ENCODE assay signal across 23 cellular contexts in the genomic region with DNA sequence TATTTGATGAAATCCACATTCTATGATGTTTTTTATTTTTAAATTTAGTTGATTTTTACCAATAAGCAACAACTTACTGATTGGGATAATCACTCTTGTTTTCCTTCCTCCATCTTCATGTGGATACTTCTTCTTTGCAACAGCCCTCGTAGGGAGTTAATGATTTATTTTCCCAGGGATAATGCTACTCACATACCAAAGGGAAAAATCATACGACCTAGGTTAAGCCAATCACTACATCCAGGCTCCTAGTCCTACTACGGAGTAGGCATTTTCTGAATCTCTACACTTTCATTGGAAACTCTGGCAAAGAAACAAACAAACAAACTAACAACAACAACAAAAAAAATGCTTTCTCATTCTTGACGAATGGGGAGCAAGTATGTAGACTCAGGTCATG.
"Had no signal": no experiment of that assay in that cellular context is flagged by ENCODE, and none has a peak within 500 bp of the region (broad histone marks: within the 10 kb centered on the region; RNA-seq: fewer than 3 reads in every experiment).

No MANE protein-coding gene starts in this region.

- H3K27ac Mint-ChIP-seq: nephron; stimulated activated naive B cell treated with anti-CD40 and anti-IgM and Interleukin-4, amounts not matched to agents 10 μg/mL and 1 μg/mL and 100 μg/mL, for 72 hours; stimulated activated naive CD8-positive, alpha-beta T cell treated with anti-CD3 and anti-CD28 coated beads, Interleukin-15, amount 100 ng/mL, for 72 hours had no signal

- H3K4me3 ChIP-seq: esophagus muscularis mucosa, gastrocnemius medialis, psoas muscle, sigmoid colon, skin epidermis, testis, tibial nerve, upper lobe of right lung, vagina had no signal

- DNase-seq: cortex of kidney; effector memory CD4-positive, alpha-beta T cell; gastrocnemius medialis; glutamatergic neuron; islet precursor cell; left colon; left ventricle myocardium superior; naive B cell; psoas muscle; sigmoid colon; stimulated activated CD4-positive, alpha-beta T cell treated with anti-CD3 and anti-CD28 coated beads, Interleukin-2, amount 100 ng/mL, for 24 hours; stimulated activated CD4-positive, alpha-beta T cell treated with anti-CD3 and anti-CD28 coated beads, Interleukin-4, amount 100 ng/mL, for 4 hours; stimulated activated naive B cell treated with anti-CD40 and anti-IgM and Interleukin-4, amounts not matched to agents 10 μg/mL and 1 μg/mL and 100 μg/mL, for 72 hours; stimulated activated naive CD8-positive, alpha-beta T cell treated with anti-CD3 and anti-CD28 coated beads, Interleukin-15, amount 100 ng/mL, for 72 hours; testis; upper lobe of right lung had no signal

- H2AFZ ChIP-seq: parathyroid adenoma had no signal

- H3K36me3 Mint-ChIP-seq: naive B cell; stimulated activated naive B cell treated with anti-CD40 and anti-IgM and Interleukin-4, amounts not matched to agents 10 μg/mL and 1 μg/mL and 100 μg/mL, for 72 hours had no signal

- H3K9me3 ChIP-seq: esophagus muscularis mucosa, gastrocnemius medialis, psoas muscle, sigmoid colon, testis, tibial nerve, upper lobe of right lung, vagina had no signal

- H3K79me2 ChIP-seq: parathyroid adenoma had no signal

- H3K4me1 ChIP-seq: gastrocnemius medialis, parathyroid adenoma, psoas muscle, sigmoid colon, testis, tibial nerve, upper lobe of right lung, vagina had no signal

- H3K9me3 Mint-ChIP-seq: naive B cell; nephron; stimulated activated naive B cell treated with anti-CD40 and anti-IgM and Interleukin-4, amounts not matched to agents 10 μg/mL and 1 μg/mL and 100 μg/mL, for 72 hours; stimulated activated naive CD8-positive, alpha-beta T cell treated with anti-CD3 and anti-CD28 coated beads, Interleukin-15, amount 100 ng/mL, for 72 hours had no signal

- H3K9ac ChIP-seq: parathyroid adenoma had no signal

- ATAC-seq: gastrocnemius medialis; left colon; psoas muscle; stimulated activated naive B cell treated with anti-CD40 and anti-IgM and Interleukin-4, amounts not matched to agents 10 μg/mL and 1 μg/mL and 100 μg/mL, for 72 hours; stimulated activated naive CD8-positive, alpha-beta T cell treated with anti-CD3 and anti-CD28 coated beads, Interleukin-15, amount 100 ng/mL, for 72 hours; upper lobe of right lung had no signal

- H3K27me3 Mint-ChIP-seq: naive B cell; stimulated activated naive B cell treated with anti-CD40 and anti-IgM and Interleukin-4, amounts not matched to agents 10 μg/mL and 1 μg/mL and 100 μg/mL, for 72 hours; stimulated activated naive CD8-positive, alpha-beta T cell treated with anti-CD3 and anti-CD28 coated beads, Interleukin-15, amount 100 ng/mL, for 72 hours had no signal

- FAIRE-seq: endometrium had no signal

- H3K4me1 Mint-ChIP-seq: naive B cell; stimulated activated naive B cell treated with anti-CD40 and anti-IgM and Interleukin-4, amounts not matched to agents 10 μg/mL and 1 μg/mL and 100 μg/mL, for 72 hours; stimulated activated naive CD8-positive, alpha-beta T cell treated with anti-CD3 and anti-CD28 coated beads, Interleukin-15, amount 100 ng/mL, for 72 hours had no signal

- H3K27me3 ChIP-seq: esophagus muscularis mucosa, gastrocnemius medialis, sigmoid colon, testis, tibial nerve, upper lobe of right lung, vagina had no signal

- H3K4me3 Mint-ChIP-seq: naive B cell; nephron; stimulated activated naive B cell treated with anti-CD40 and anti-IgM and Interleukin-4, amounts not matched to agents 10 μg/mL and 1 μg/mL and 100 μg/mL, for 72 hours; stimulated activated naive CD8-positive, alpha-beta T cell treated with anti-CD3 and anti-CD28 coated beads, Interleukin-15, amount 100 ng/mL, for 72 hours had no signal

- H3K36me3 ChIP-seq: esophagus muscularis mucosa, gastrocnemius medialis, sigmoid colon, tibial nerve, upper lobe of right lung, vagina had no signal

- H3K27ac ChIP-seq: esophagus muscularis mucosa, gastrocnemius medialis, parathyroid adenoma, psoas muscle, sigmoid colon, skin epidermis, testis, tibial nerve, upper lobe of right lung, vagina had no signal
